Comparison of ENCODE assay signal across 27 cellular contexts in genomic region chr2:211127501-211127900, GRCh38.
"Had no signal": no experiment of that assay in that cellular context is flagged by ENCODE, and none has a peak within 500 bp of the region (broad histone marks: within the 10 kb centered on the region; RNA-seq: fewer than 3 reads in every experiment).

No MANE protein-coding gene starts in this region.

- H3K36me3 ChIP-seq: esophagus muscularis mucosa, heart right ventricle, left ventricle myocardium inferior, lower lobe of right lung, ovary, right atrium auricular region, stomach, thyroid gland had no signal

- H3K4me1 Mint-ChIP-seq: natural killer cell had no signal

- H3K4me1 ChIP-seq: esophagus muscularis mucosa, heart right ventricle, left ventricle myocardium inferior, lower lobe of right lung, right atrium auricular region, stomach, thyroid gland had no signal

- H3K4me3 Mint-ChIP-seq: natural killer cell, type B pancreatic cell had no signal

- H3K9me3 ChIP-seq: esophagus muscularis mucosa, heart right ventricle, left ventricle myocardium inferior, lower lobe of right lung, ovary, right atrium auricular region, stomach, thyroid gland had no signal

- H3K27me3 Mint-ChIP-seq: type B pancreatic cell had no signal

- H3K9me3 Mint-ChIP-seq: type B pancreatic cell had no signal

- ATAC-seq: heart right ventricle, left colon, lower lobe of right lung, natural killer cell, sciatic nerve had no signal

- H3K27ac ChIP-seq: coronary artery, esophagus muscularis mucosa, heart right ventricle, left ventricle myocardium inferior, lower lobe of right lung, ovary, right atrium auricular region, stomach, thyroid gland had no signal

- H3K27me3 ChIP-seq: esophagus muscularis mucosa, ovary, right atrium auricular region, stomach, thyroid gland had no signal

- H3K27ac Mint-ChIP-seq: natural killer cell, type B pancreatic cell had no signal

- DNase-seq: dermis blood vessel endothelial cell; effector memory CD4-positive, alpha-beta T cell; foreskin melanocyte; glutamatergic neuron; heart right ventricle; hippocampal formation; islet precursor cell; kidney glomerular epithelial cell; left colon; left ventricle myocardium inferior; lower lobe of right lung; natural killer cell; occipital lobe; ovary; stimulated activated CD4-positive, alpha-beta T cell treated with anti-CD3 and anti-CD28 coated beads, Interleukin-12 subunit alpha, Interleukin-12 subunit beta, amount 100 ng/mL, for 4 hours; stimulated activated CD4-positive, alpha-beta T cell treated with anti-CD3 and anti-CD28 coated beads, Interleukin-1b, Interleukin-23, amount 100 ng/mL, for 48 hours; stimulated activated CD4-positive, alpha-beta T cell treated with anti-CD3 and anti-CD28 coated beads, Interleukin-4, amount 100 ng/mL, for 1 hour; stimulated activated CD8-positive, alpha-beta memory T cell treated with anti-CD3 and anti-CD28 coated beads, Interleukin-4, amount 100 ng/mL, for 48 hours; stimulated activated naive CD4-positive, alpha-beta T cell treated with Interleukin-2 at 50 U/mL for 16 hours; stomach; thyroid gland had no signal

- H3K36me3 Mint-ChIP-seq: natural killer cell, type B pancreatic cell had no signal

- H3K4me3 ChIP-seq: coronary artery, esophagus muscularis mucosa, heart right ventricle, left ventricle myocardium inferior, lower lobe of right lung, ovary, right atrium auricular region, smooth muscle cell, stomach, thyroid gland had no signal
